In genomic region chr5:111719773-111720172, GRCh38 we compare ENCODE assay signal across 15 cellular contexts.
"Had no signal": no experiment of that assay in that cellular context is flagged by ENCODE, and none has a peak within 500 bp of the region (broad histone marks: within the 10 kb centered on the region; RNA-seq: fewer than 3 reads in every experiment).

No MANE protein-coding gene starts in this region.

- H3K36me3 Mint-ChIP-seq: memory B cell; stimulated activated memory B cell treated with anti-CD40 and anti-IgM and Interleukin-4, amounts not matched to agents 10 μg/mL and 1 μg/mL and 100 μg/mL, for 72 hours had no signal

- H3K4me1 Mint-ChIP-seq: memory B cell; naive thymus-derived CD8-positive, alpha-beta T cell; stimulated activated memory B cell treated with anti-CD40 and anti-IgM and Interleukin-4, amounts not matched to agents 10 μg/mL and 1 μg/mL and 100 μg/mL, for 72 hours had no signal

- ATAC-seq: naive thymus-derived CD8-positive, alpha-beta T cell; stimulated activated memory B cell treated with anti-CD40 and anti-IgM and Interleukin-4, amounts not matched to agents 10 μg/mL and 1 μg/mL and 100 μg/mL, for 72 hours had no signal

- H3K27ac Mint-ChIP-seq: memory B cell; naive thymus-derived CD8-positive, alpha-beta T cell; stimulated activated memory B cell treated with anti-CD40 and anti-IgM and Interleukin-4, amounts not matched to agents 10 μg/mL and 1 μg/mL and 100 μg/mL, for 72 hours; T-helper 2 cell treated with Interferon-gamma antibody and Interleukin-4, amounts not matched to agents 5 μg/mL and 100 μg/mL, for 36 hours had no signal

- H3K4me3 Mint-ChIP-seq: memory B cell; naive thymus-derived CD8-positive, alpha-beta T cell; stimulated activated memory B cell treated with anti-CD40 and anti-IgM and Interleukin-4, amounts not matched to agents 10 μg/mL and 1 μg/mL and 100 μg/mL, for 72 hours; T-helper 2 cell treated with Interferon-gamma antibody and Interleukin-4, amounts not matched to agents 5 μg/mL and 100 μg/mL, for 36 hours had no signal

- DNase-seq: activated CD4-positive, alpha-beta T cell treated with anti-CD3 and anti-CD28 coated beads, Interleukin-2, amount 50 U/mL, for 4 hours; activated CD4-positive, CD25-positive, alpha-beta regulatory T cell treated with anti-CD3 and anti-CD28 coated beads, Interleukin-2, amount 50 U/mL, for 72 hours; activated effector memory CD4-positive, alpha-beta T cell treated with Interleukin-2 at 50 U/mL for 16 hours; activated naive CD4-positive, alpha-beta T cell treated with anti-CD3 and anti-CD28 coated beads, Interleukin-2, amount 50 U/mL, for 16 hours; hippocampal formation; left ventricle myocardium inferior; naive thymus-derived CD8-positive, alpha-beta T cell; stimulated activated CD4-positive, alpha-beta T cell treated with anti-CD3 and anti-CD28 coated beads, Interleukin-2, amount 100 ng/mL, for 48 hours; thyroid gland had no signal

- FAIRE-seq: endometrium, keratinocyte, urothelium cell line had no signal
